In the genomic region with DNA sequence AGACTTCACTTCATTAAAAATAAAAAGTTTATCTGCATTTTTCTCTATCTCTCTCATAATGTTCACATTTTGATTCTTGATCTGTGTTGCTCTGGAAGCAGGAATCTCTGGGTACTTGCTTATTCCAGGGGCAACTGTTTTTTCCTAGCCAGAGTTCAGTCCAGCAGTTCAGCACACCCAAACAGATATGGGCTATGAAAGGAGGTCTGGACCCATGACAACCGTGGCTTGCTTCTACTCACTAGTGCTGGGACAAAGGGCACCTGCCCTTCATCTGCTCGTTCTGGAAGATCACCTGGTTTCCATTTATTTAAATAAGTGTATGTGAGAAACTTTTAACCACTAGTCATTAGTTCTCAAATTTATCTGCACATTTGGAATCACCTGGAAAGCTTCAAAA, we compare ENCODE assay signal across 1 cellular context.
TF ChIP-seq lines count a peak whose summit lies in the region.

No MANE protein-coding gene starts in this region.

TF ChIP-seq in SK-N-SH treated with all-trans-retinoic acid at 6 μM for 48 hours, 23 proteins besides CTCF, POLR2A, EP300 and RAD21 (continued from another document):
- TF ChIP-seq, protein P1, sequence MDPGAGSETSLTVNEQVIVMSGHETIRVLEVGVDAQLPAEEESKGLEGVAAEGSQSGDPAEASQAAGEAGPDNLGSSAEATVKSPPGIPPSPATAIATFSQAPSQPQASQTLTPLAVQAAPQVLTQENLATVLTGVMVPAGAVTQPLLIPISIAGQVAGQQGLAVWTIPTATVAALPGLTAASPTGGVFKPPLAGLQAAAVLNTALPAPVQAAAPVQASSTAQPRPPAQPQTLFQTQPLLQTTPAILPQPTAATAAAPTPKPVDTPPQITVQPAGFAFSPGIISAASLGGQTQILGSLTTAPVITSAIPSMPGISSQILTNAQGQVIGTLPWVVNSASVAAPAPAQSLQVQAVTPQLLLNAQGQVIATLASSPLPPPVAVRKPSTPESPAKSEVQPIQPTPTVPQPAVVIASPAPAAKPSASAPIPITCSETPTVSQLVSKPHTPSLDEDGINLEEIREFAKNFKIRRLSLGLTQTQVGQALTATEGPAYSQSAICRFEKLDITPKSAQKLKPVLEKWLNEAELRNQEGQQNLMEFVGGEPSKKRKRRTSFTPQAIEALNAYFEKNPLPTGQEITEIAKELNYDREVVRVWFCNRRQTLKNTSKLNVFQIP (CRISPR knock-in tag; IDR thresholded peaks at IDR 0.05; ENCODE audit: borderline replicate concordance, low read depth) = no peak
- TF ChIP-seq ZFP3 (CRISPR knock-in tag; IDR thresholded peaks at IDR 0.05) (no peak), TOX (CRISPR knock-in tag; IDR thresholded peaks at IDR 0.05; ENCODE audit: borderline replicate concordance) (no peak), ISL1 (CRISPR knock-in tag; IDR thresholded peaks at IDR 0.05) (no peak), ZNF70 (CRISPR knock-in tag; IDR thresholded peaks at IDR 0.05) (no peak), ZFP30 (CRISPR knock-in tag; IDR thresholded peaks at IDR 0.05) (no peak), GLIS3 (CRISPR knock-in tag; IDR thresholded peaks at IDR 0.05) (no peak)
